In genomic region chr16:1469693-1470201, GRCh38 we compare ENCODE assay signal across 2 cellular contexts.
TF ChIP-seq lines count a peak whose summit lies in the region.

No MANE protein-coding gene starts in this region.

TF ChIP-seq in IMR-90, 13 proteins besides CTCF, POLR2A, EP300 and RAD21:
- no peak for TF ChIP-seq SMC3 (IDR thresholded peaks at IDR 0.05; ENCODE audit: low read depth, low read length)
- no peak for TF ChIP-seq RFX5 (IDR thresholded peaks at IDR 0.05; ENCODE audit: low read depth, low read length)
- no peak for TF ChIP-seq MAFK (IDR thresholded peaks at IDR 0.05; ENCODE audit: low read depth, low read length)
- TF ChIP-seq BHLHE40 (IDR thresholded peaks at IDR 0.05; ENCODE audit: low read depth, low read length), result no peak
- no peak for TF ChIP-seq RCOR1 (IDR thresholded peaks at IDR 0.05; ENCODE audit: insufficient replicate concordance, low read length)
- no peak for TF ChIP-seq FOS (IDR thresholded peaks at IDR 0.05; ENCODE audit: low read depth, low read length)
- no peak for TF ChIP-seq CEBPB (IDR thresholded peaks at IDR 0.05; ENCODE audit: low read depth, low read length)
- no peak for TF ChIP-seq NFE2L2 (IDR thresholded peaks at IDR 0.05; ENCODE audit: low read depth, low read length)
- no peak for TF ChIP-seq CHD1 (IDR thresholded peaks at IDR 0.05; ENCODE audit: low read depth, low read length)
- TF ChIP-seq MXI1 (IDR thresholded peaks at IDR 0.05; ENCODE audit: borderline replicate concordance, low read depth, low read length), result no peak
- TF ChIP-seq MAZ (IDR thresholded peaks at IDR 0.05; ENCODE audit: borderline replicate concordance, low read depth, low read length), result no peak
- no peak for TF ChIP-seq USF2 (IDR thresholded peaks at IDR 0.05; ENCODE audit: low read depth, low read length)
- TF ChIP-seq, protein P1, sequence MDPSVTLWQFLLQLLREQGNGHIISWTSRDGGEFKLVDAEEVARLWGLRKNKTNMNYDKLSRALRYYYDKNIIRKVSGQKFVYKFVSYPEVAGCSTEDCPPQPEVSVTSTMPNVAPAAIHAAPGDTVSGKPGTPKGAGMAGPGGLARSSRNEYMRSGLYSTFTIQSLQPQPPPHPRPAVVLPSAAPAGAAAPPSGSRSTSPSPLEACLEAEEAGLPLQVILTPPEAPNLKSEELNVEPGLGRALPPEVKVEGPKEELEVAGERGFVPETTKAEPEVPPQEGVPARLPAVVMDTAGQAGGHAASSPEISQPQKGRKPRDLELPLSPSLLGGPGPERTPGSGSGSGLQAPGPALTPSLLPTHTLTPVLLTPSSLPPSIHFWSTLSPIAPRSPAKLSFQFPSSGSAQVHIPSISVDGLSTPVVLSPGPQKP (IDR thresholded peaks at IDR 0.05; ENCODE audit: borderline replicate concordance, low read depth, low read length), result no peak

TF ChIP-seq in GM12878, 131 proteins besides CTCF, POLR2A, EP300 and RAD21:
- TF ChIP-seq LARP7 (IDR thresholded peaks at IDR 0.05), result no peak
- peak; percentile 58; the same call in 1 of the 2 replicates for TF ChIP-seq GATAD2B (conservative IDR thresholded peaks at IDR 0.05; ENCODE audit: low read depth)
- 0 out of 2 replicates have a peak, but pooled peaks have one; percentile 51 for TF ChIP-seq NKRF (conservative IDR thresholded peaks at IDR 0.05)
- 0 out of 2 replicates have a peak, but pooled peaks have one; percentile 59 for TF ChIP-seq CHD2 (IDR thresholded peaks at IDR 0.05; ENCODE audit: borderline replicate concordance, low read depth, low read length)
- peak; percentile 36; the same call in 1 of the 2 replicates for TF ChIP-seq CREM (IDR thresholded peaks at IDR 0.05; ENCODE audit: low read depth)
- TF ChIP-seq TCF3 (IDR thresholded peaks at IDR 0.05; ENCODE audit: borderline replicate concordance, insufficient read depth, low read depth, low read length), result 0 out of 2 replicates have a peak, but pooled peaks have one; percentile 47
- TF ChIP-seq CBFB (IDR thresholded peaks at IDR 0.05; ENCODE audit: low read depth), result peak; percentile 36; the same call in 1 of the 2 replicates
- no peak for TF ChIP-seq ZNF622 (IDR thresholded peaks at IDR 0.05)
- peak; percentile 69 for TF ChIP-seq NBN (IDR thresholded peaks at IDR 0.05)
- TF ChIP-seq, protein P2, sequence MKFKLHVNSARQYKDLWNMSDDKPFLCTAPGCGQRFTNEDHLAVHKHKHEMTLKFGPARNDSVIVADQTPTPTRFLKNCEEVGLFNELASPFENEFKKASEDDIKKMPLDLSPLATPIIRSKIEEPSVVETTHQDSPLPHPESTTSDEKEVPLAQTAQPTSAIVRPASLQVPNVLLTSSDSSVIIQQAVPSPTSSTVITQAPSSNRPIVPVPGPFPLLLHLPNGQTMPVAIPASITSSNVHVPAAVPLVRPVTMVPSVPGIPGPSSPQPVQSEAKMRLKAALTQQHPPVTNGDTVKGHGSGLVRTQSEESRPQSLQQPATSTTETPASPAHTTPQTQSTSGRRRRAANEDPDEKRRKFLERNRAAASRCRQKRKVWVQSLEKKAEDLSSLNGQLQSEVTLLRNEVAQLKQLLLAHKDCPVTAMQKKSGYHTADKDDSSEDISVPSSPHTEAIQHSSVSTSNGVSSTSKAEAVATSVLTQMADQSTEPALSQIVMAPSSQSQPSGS (IDR thresholded peaks at IDR 0.05; ENCODE audit: low read length), result no peak
- TF ChIP-seq MEF2B (IDR thresholded peaks at IDR 0.05; ENCODE audit: partially characterized antibody, poor library complexity, severe bottlenecking), result peak; percentile 78
- TF ChIP-seq, protein P3, sequence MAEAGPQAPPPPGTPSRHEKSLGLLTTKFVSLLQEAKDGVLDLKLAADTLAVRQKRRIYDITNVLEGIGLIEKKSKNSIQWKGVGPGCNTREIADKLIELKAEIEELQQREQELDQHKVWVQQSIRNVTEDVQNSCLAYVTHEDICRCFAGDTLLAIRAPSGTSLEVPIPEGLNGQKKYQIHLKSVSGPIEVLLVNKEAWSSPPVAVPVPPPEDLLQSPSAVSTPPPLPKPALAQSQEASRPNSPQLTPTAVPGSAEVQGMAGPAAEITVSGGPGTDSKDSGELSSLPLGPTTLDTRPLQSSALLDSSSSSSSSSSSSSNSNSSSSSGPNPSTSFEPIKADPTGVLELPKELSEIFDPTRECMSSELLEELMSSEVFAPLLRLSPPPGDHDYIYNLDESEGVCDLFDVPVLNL (IDR thresholded peaks at IDR 0.05; ENCODE audit: low read depth, low read length), result no peak
- TF ChIP-seq YY1 (IDR thresholded peaks at IDR 0.05; ENCODE audit: low read depth, low read length), result peak; percentile 65; the same call in 1 of the 2 replicates
- TF ChIP-seq RUNX3 (IDR thresholded peaks at IDR 0.05; ENCODE audit: low read length), result peak; percentile 55
- TF ChIP-seq NFIC (IDR thresholded peaks at IDR 0.05; ENCODE audit: low read depth, low read length), result 0 out of 2 replicates have a peak, but pooled peaks have one; percentile 45
- no peak for TF ChIP-seq SIN3A (IDR thresholded peaks at IDR 0.05; ENCODE audit: low read depth, low read length)
- 0 out of 2 replicates have a peak, but pooled peaks have one; percentile 9 for TF ChIP-seq ATF7 (IDR thresholded peaks at IDR 0.05; ENCODE audit: low read depth)
- TF ChIP-seq POLR2AphosphoS5 (IDR thresholded peaks at IDR 0.05; ENCODE audit: low read length), result 0 out of 2 replicates have a peak, but pooled peaks have one; percentile 69
- TF ChIP-seq, protein P4, sequence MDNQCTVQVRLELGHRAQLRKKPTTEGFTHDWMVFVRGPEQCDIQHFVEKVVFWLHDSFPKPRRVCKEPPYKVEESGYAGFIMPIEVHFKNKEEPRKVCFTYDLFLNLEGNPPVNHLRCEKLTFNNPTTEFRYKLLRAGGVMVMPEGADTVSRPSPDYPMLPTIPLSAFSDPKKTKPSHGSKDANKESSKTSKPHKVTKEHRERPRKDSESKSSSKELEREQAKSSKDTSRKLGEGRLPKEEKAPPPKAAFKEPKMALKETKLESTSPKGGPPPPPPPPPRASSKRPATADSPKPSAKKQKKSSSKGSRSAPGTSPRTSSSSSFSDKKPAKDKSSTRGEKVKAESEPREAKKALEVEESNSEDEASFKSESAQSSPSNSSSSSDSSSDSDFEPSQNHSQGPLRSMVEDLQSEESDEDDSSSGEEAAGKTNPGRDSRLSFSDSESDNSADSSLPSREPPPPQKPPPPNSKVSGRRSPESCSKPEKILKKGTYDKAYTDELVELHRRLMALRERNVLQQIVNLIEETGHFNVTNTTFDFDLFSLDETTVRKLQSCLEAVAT (IDR thresholded peaks at IDR 0.05), result peak; percentile 47; the same call in 1 of the 2 replicates
- TF ChIP-seq IKZF2 (IDR thresholded peaks at IDR 0.05), result peak; percentile 41 to 57; a peak in 3 of 4 replicates
- TF ChIP-seq TCF12 (IDR thresholded peaks at IDR 0.05; ENCODE audit: low read depth, low read length), result peak; percentile 53; the same call in 1 of the 2 replicates
- TF ChIP-seq IKZF1 (conservative IDR thresholded peaks at IDR 0.05), result peak; percentile 74
- TF ChIP-seq ZNF687 (IDR thresholded peaks at IDR 0.05), result peak; percentile 51; the same call in 1 of the 2 replicates
- TF ChIP-seq BHLHE40 (IDR thresholded peaks at IDR 0.05; ENCODE audit: borderline replicate concordance in 1 of 2, low read depth in 2 of 2, low read length in 1 of 2), result peak; percentile 23 to 53; a peak in 1 of 4 replicates
- TF ChIP-seq PML (IDR thresholded peaks at IDR 0.05; ENCODE audit: low read length), result 0 out of 2 replicates have a peak, but pooled peaks have one; percentile 30
- no peak for TF ChIP-seq ZBTB4 (CRISPR knock-in tag; IDR thresholded peaks at IDR 0.05)
- 0 out of 2 replicates have a peak, but pooled peaks have one; percentile 30 for TF ChIP-seq PAX5 (IDR thresholded peaks at IDR 0.05; ENCODE audit: borderline replicate concordance, low read depth, low read length)
- TF ChIP-seq EED (IDR thresholded peaks at IDR 0.05; ENCODE audit: low read depth), result peak; percentile 37; the same call in 1 of the 2 replicates
